ENCODE assay signal across 8 cellular contexts in the genomic region with DNA sequence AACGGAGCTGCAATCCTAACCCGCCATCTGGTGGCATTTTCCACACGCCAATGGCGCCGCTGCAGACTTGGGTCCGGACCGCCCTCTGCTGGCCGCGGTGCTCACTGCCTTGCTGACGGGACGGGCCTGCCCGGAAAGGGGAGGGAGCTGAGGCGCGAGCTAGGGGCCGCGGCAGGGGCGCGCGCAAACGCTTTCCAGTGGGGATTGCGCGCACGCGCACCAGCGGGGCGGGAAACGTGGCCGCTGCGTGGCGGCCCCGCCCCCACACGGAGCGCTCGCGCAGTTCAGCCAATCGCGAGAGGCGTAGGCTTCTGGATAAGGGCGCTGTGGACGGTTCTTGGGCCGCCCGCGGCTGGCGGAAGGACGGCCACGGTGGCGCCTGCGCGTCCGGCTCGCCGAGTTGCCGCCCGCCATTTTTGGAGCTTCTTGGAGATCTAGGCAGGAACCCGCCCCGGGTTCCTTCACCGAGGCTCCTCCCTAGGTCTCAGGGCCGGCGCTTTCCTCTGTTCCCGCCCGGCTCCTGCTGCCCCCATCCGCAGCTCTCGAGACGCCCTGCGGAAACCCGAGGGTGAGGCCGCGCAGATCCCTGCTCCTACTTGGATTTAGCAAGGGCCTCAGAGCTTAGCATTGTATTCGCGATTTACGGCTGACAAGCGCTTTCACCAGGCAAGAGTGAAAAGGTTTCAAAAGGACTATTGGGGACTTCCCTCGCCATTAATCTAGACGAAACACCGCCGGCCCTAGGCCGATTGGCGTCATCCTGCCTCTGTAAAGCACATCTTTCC. TPM values are rescaled to one million over a fixed set of nuclear protein-coding genes. Genes with fewer than 3 reads are reported as not detected.
A peak's percentile ranks its signal among the peaks of the same experiment; 100 is the strongest.
DNase-seq lines count a peak whose midpoint lies in the region; ATAC-seq and TF ChIP-seq lines count a peak whose summit lies in the region.

Gene STAG1 (minus strand): TSS at position 52 of the 785 bp plus-strand sequence. CDS start 121,480 bp downstream, outside the sequence.

- peak; percentile 88 for TF ChIP-seq CTCF in osteoblast (IDR thresholded peaks at IDR 0.05; ENCODE audit: extremely low read depth, low read depth, low read length)
- TF ChIP-seq CTCF in thoracic aorta (IDR thresholded peaks at IDR 0.05) = peak; percentile 96

- peaks cover 26% of the 10 kb centered on the region for H3K4me1 ChIP-seq in osteoblast (ENCODE audit: insufficient read depth, low read length)
- peaks cover 25 to 45% of the 10 kb centered on the region in 2 donors for H3K4me1 ChIP-seq in thoracic aorta (ENCODE audit: control insufficient read depth in 1 of 2, low read depth in 2 of 2)

- H3K9me3 ChIP-seq in osteoblast (ENCODE audit: low read depth, low read length) = no peaks in the 10 kb centered on the region
- no peaks in the 10 kb centered on the region for H3K9me3 ChIP-seq in thoracic aorta

- H3K36me3 Mint-ChIP-seq in activated naive CD4-positive, alpha-beta T cell treated with anti-CD3 and anti-CD28 coated beads, Interleukin-2, amount 50 U/mL, for 72 hours = peaks cover 15 to 23% of the 10 kb centered on the region in 2 donors

- peak within 1 kb of the TSS; percentile 94 to 97 for H3K27ac Mint-ChIP-seq in activated naive CD4-positive, alpha-beta T cell treated with anti-CD3 and anti-CD28 coated beads, Interleukin-2, amount 50 U/mL, for 72 hours

- no peaks in the 10 kb centered on the region for H3K9me3 Mint-ChIP-seq in activated naive CD4-positive, alpha-beta T cell treated with anti-CD3 and anti-CD28 coated beads, Interleukin-2, amount 50 U/mL, for 72 hours

- H3K4me3 ChIP-seq in osteoblast (ENCODE audit: insufficient read depth, low read length) (peak within 1 kb of the TSS; percentile 91), thoracic aorta (peak within 1 kb of the TSS; percentile 94)

- H3K79me2 ChIP-seq in osteoblast (ENCODE audit: insufficient read depth, low read length) = peaks cover 32% of the 10 kb centered on the region

- no peaks in the 10 kb centered on the region for H3K27me3 ChIP-seq in osteoblast (ENCODE audit: insufficient read depth, low read length)
- no peaks in the 10 kb centered on the region for H3K27me3 ChIP-seq in thoracic aorta (replicated peaks; ENCODE audit: insufficient read depth)

- H4K20me1 ChIP-seq in osteoblast (ENCODE audit: insufficient read depth, low read length) = no peaks in the 10 kb centered on the region

- peak; percentile 60 for TF ChIP-seq POLR2A in GM10847 (IDR thresholded peaks at IDR 0.05; ENCODE audit: extremely low read depth, insufficient read length)

- peak within 1 kb of the TSS; percentile 99 for H3K4me2 ChIP-seq in osteoblast (ENCODE audit: insufficient read depth, low read length)

- H3K27ac ChIP-seq in osteoblast (ENCODE audit: low read depth, low read length) = peak within 1 kb of the TSS; percentile 98
- peak within 1 kb of the TSS; percentile 94 to 96 for H3K27ac ChIP-seq in thoracic aorta

- ATAC-seq in HG02610 (IDR thresholded peaks at IDR 0.05; ENCODE audit: unreplicated experiment) (peak; percentile 84), SK-N-SH treated with all-trans-retinoic acid at 6 μM for 48 hours (peak; percentile 94), thoracic aorta (ENCODE audit: insufficient number of reproducible peaks, low FRiP score, low read depth) (peak; percentile 96)
- peak; percentile 86 to 91 for ATAC-seq in activated naive CD4-positive, alpha-beta T cell treated with anti-CD3 and anti-CD28 coated beads, Interleukin-2, amount 50 U/mL, for 72 hours

- DNase-seq in NCI-H1092 (lab: John Stamatoyannopoulos, UW) = peak; percentile 97
- peak; percentile 99 to 100 for DNase-seq in activated naive CD4-positive, alpha-beta T cell treated with anti-CD3 and anti-CD28 coated beads, Interleukin-2, amount 50 U/mL, for 72 hours (ENCODE audit: low spot score in 2 of 2)
- peak; percentile 98 for DNase-seq in glomerular visceral epithelial cell (ENCODE audit: extremely low spot score)
- DNase-seq in osteoblast (ENCODE audit: insufficient read length, low spot score, missing footprints) = peak; percentile 98
- peak; percentile 96 for DNase-seq in thoracic aorta (ENCODE audit: low spot score)

- peak within 1 kb of the TSS; percentile 99 for H2AFZ ChIP-seq in osteoblast (ENCODE audit: low read length)

- H3K36me3 ChIP-seq in osteoblast (ENCODE audit: insufficient read depth, low read length) = no peaks in the 10 kb centered on the region
- no peaks in the 10 kb centered on the region for H3K36me3 ChIP-seq in thoracic aorta

TF ChIP-seq in SK-N-SH treated with all-trans-retinoic acid at 6 μM for 48 hours, 23 proteins besides CTCF, POLR2A, EP300 and RAD21:
- TF ChIP-seq GLIS3 (CRISPR knock-in tag; IDR thresholded peaks at IDR 0.05) = 0 out of 2 replicates have a peak, but pooled peaks have one; percentile 11
- TF ChIP-seq CREB5 (CRISPR knock-in tag; IDR thresholded peaks at IDR 0.05; ENCODE audit: low read depth) = no peak
- peak; percentile 36; the same call in 1 of the 2 replicates for TF ChIP-seq TSHZ2 (CRISPR knock-in tag; IDR thresholded peaks at IDR 0.05)

RNA-seq across cellular contexts. Expression of gene STAG1, which starts in this region (rescaled TPM):
- total RNA-seq in activated naive CD4-positive, alpha-beta T cell treated with anti-CD3 and anti-CD28 coated beads, Interleukin-2, amount 50 U/mL, for 72 hours = 10 to 100 TPM; 35.8 to 40.5 TPM
- 56.9 and 58.6 TPM in 2 replicates for total RNA-seq in osteoblast
- 10 to 100 TPM; 26.8 to 56.4 TPM for total RNA-seq in thoracic aorta

Comparison
In these comparisons a context has a peak if more than half of its experiments do, and no peak if none do; other contexts are left out.
1. Peak in every context shown above with its lines: DNase-seq, ATAC-seq, H3K4me3 ChIP-seq and H3K27ac ChIP-seq.